ENCODE assay signal across 8 cellular contexts in genomic region chr9:130433168-130433946, GRCh38. TPM values are rescaled to one million over a fixed set of nuclear protein-coding genes. Genes with fewer than 3 reads are reported as not detected.
DNase-seq lines count a peak whose midpoint lies in the region; ATAC-seq and TF ChIP-seq lines count a peak whose summit lies in the region.

No MANE protein-coding gene starts in this region.

- DNase-seq in BE2C: peak; percentile 89
- no peak for DNase-seq in HFF-Myc (ENCODE audit: extremely low read depth, low read depth)
- peak; percentile 34 for DNase-seq in activated CD8-positive, alpha-beta memory T cell treated with anti-CD3 and anti-CD28 coated beads, Interleukin-2, amount 50 U/mL, for 4 hours
- no peak for DNase-seq in prostate gland (ENCODE audit: low spot score)
- no peak for DNase-seq in NCI-H2107 treated with DMSO at 0.1 percent for 48 hours (lab: John Stamatoyannopoulos, UW; ENCODE audit: unreplicated experiment)
- no peak for DNase-seq in NCI-H774 (lab: John Stamatoyannopoulos, UW)

- no peak for TF ChIP-seq POLR2A in gastroesophageal sphincter (IDR thresholded peaks at IDR 0.05)
- no peak for TF ChIP-seq POLR2A in prostate gland (IDR thresholded peaks at IDR 0.05)
- no peak for TF ChIP-seq POLR2A in GM18505 (IDR thresholded peaks at IDR 0.05; ENCODE audit: borderline replicate concordance, extremely low read depth, insufficient read depth, insufficient read length)

- ATAC-seq in gastroesophageal sphincter: peak; percentile 86
- ATAC-seq in GM18505 (IDR thresholded peaks at IDR 0.05; ENCODE audit: unreplicated experiment): no peak

- intact Hi-C loops in prostate gland (cut with DNase I): no loop called here

- TF ChIP-seq EP300 in gastroesophageal sphincter (IDR thresholded peaks at IDR 0.05): no peak

- H3K4me3 ChIP-seq in BE2C (ENCODE audit: low read depth, low read length): peak overlapping the region; percentile 45
- H3K4me3 ChIP-seq in HFF-Myc (replicated peaks; ENCODE audit: low read depth, low read length): peak overlapping the region; percentile 28
- H3K4me3 ChIP-seq in gastroesophageal sphincter: peak overlapping the region; percentile 7 to 45
- H3K4me3 ChIP-seq in prostate gland: peak overlapping the region in 1 of 2 donors; percentile 16

- H3K27ac ChIP-seq in gastroesophageal sphincter: peak overlapping the region in 1 of 4 donors; percentile 36
- no peak overlapping the region for H3K27ac ChIP-seq in prostate gland

- peak; percentile 44 for TF ChIP-seq CTCF in BE2C (IDR thresholded peaks at IDR 0.05; ENCODE audit: low read depth, low read length)
- TF ChIP-seq CTCF in HFF-Myc (IDR thresholded peaks at IDR 0.05; ENCODE audit: low read depth, low read length, missing control alignments): peak; percentile 39
- peak in 3 of 4 experiments; percentile 72 to 86 (median 82) for TF ChIP-seq CTCF in gastroesophageal sphincter (IDR thresholded peaks at IDR 0.05)
- TF ChIP-seq CTCF in prostate gland (IDR thresholded peaks at IDR 0.05): peak; percentile 24 to 78 (median 40)

- no peaks in the 10 kb centered on the region for H3K36me3 ChIP-seq in BE2C
- peaks cover 0 to 18% of the 10 kb centered on the region in 2 donors for H3K36me3 ChIP-seq in gastroesophageal sphincter
- H3K36me3 ChIP-seq in prostate gland: no peaks in the 10 kb centered on the region

- H3K27me3 ChIP-seq in BE2C: no peaks in the 10 kb centered on the region
- peaks cover 10% of the 10 kb centered on the region for H3K27me3 ChIP-seq in gastroesophageal sphincter
- H3K27me3 ChIP-seq in prostate gland (replicated peaks; ENCODE audit: insufficient read depth): peaks cover 4% of the 10 kb centered on the region

- no peaks in the 10 kb centered on the region for H3K9me3 ChIP-seq in BE2C
- no peaks in the 10 kb centered on the region for H3K9me3 ChIP-seq in gastroesophageal sphincter
- H3K9me3 ChIP-seq in prostate gland: no peaks in the 10 kb centered on the region

- H3K4me1 ChIP-seq in BE2C (peaks cover 12% of the 10 kb centered on the region), gastroesophageal sphincter (peaks cover 0 to 13% (median 10%) of the 10 kb centered on the region in 3 donors), prostate gland (replicated peaks) (peaks cover 3% of the 10 kb centered on the region)

- no CpG with 5 or more reads among the region's 92 CpGs for WGBS in gastroesophageal sphincter (ENCODE audit: low coverage in 1 of 2), 2 donors
- WGBS in prostate gland: 10% methylated on average over 66 of the region's 92 CpGs

RNA-seq across cellular contexts. Expression of gene ASS1, which starts 11.4 kb away (rescaled TPM):
- 478 TPM for polyA plus RNA-seq in BE2C (2012; ENCODE audit: insufficient read depth, insufficient read length, low read depth)
- total RNA-seq in gastroesophageal sphincter: 100 to 1,000 TPM in 1 of 4 donors, 10 to 100 TPM in 3; 46.7 to 131 (median 94.4) TPM
- 100 to 1,000 TPM in 1 of 2 donors, 10 to 100 TPM in 1; 59.4 to 228 TPM for total RNA-seq in prostate gland

Comparison
In these comparisons a context has a peak if more than half of its experiments do, and no peak if none do; other contexts are left out.
1. DNase-seq: peak in BE2C (single experiment) and activated CD8-positive, alpha-beta memory T cell treated with anti-CD3 and anti-CD28 coated beads, Interleukin-2, amount 50 U/mL, for 4 hours (single experiment); none in HFF-Myc (single experiment), prostate gland (single experiment), NCI-H2107 treated with DMSO at 0.1 percent for 48 hours (single experiment) and NCI-H774 (single experiment).
2. Peak in every context shown above with its lines, with median percentiles within 50 percentile points of each other: CTCF ChIP-seq.